Comparison of ENCODE assay signal across 23 cellular contexts in the genomic region with DNA sequence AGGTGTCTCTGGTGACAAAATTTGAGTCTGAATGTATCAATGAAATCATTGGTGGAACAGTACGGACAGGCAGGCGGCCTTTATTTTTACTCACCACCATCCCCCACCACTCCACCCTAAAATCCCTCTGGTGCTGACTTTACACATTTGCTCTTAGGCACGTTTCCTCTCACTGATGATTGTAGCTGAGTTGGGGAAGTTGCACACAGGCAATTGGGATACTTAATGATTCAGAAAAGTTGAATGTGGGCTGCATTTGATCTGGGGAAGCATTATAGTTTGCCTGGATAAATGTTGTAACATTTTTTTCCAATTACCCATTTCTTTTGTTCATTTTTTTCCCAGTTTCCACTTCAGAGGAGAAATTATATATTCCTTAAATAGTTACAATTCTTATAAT.
"Had no signal": no experiment of that assay in that cellular context is flagged by ENCODE, and none has a peak within 500 bp of the region (broad histone marks: within the 10 kb centered on the region; RNA-seq: fewer than 3 reads in every experiment).

No MANE protein-coding gene starts in this region.

- H3K36me3 Mint-ChIP-seq: activated naive CD8-positive, alpha-beta T cell treated with anti-CD3 and anti-CD28 coated beads for 36 hours; natural killer cell treated with Interleukin-12 subunit alpha and Interleukin-12 subunit beta and Interleukin-15 and Interleukin-18, amount 100 ng/mL, for 72 hours; stimulated activated effector memory CD8-positive, alpha-beta T cell treated with anti-CD3 and anti-CD28 coated beads, Interleukin-12 subunit alpha, Interleukin-12 subunit beta, amount 100 ng/mL, for 72 hours had no signal

- H3K4me3 Mint-ChIP-seq: activated naive CD4-positive, alpha-beta T cell treated with anti-CD3 and anti-CD28 coated beads for 36 hours; activated naive CD8-positive, alpha-beta T cell treated with anti-CD3 and anti-CD28 coated beads for 36 hours; natural killer cell treated with Interleukin-12 subunit alpha and Interleukin-12 subunit beta and Interleukin-15 and Interleukin-18, amount 100 ng/mL, for 72 hours; stimulated activated effector memory CD8-positive, alpha-beta T cell treated with anti-CD3 and anti-CD28 coated beads, Interleukin-12 subunit alpha, Interleukin-12 subunit beta, amount 100 ng/mL, for 72 hours; stimulated activated naive CD8-positive, alpha-beta T cell treated with anti-CD3 and anti-CD28 coated beads, Interleukin-15, amount 100 ng/mL, for 72 hours; T-helper 2 cell treated with Interferon-gamma antibody and Interleukin-4, amounts not matched to agents 5 μg/mL and 100 μg/mL, for 36 hours had no signal

- H3K4me1 ChIP-seq: adrenal gland, esophagus muscularis mucosa, right lobe of liver, thyroid gland, upper lobe of left lung had no signal

- H3K36me3 ChIP-seq: adrenal gland, esophagus muscularis mucosa, right lobe of liver, thyroid gland, upper lobe of left lung had no signal

- H3K9me3 ChIP-seq: adrenal gland, esophagus muscularis mucosa, right lobe of liver, thyroid gland, upper lobe of left lung had no signal

- FAIRE-seq: frontal cortex, small intestine had no signal

- DNase-seq: activated CD4-positive, alpha-beta T cell treated with anti-CD3 and anti-CD28 coated beads for 4 hours; activated CD4-positive, alpha-beta T cell treated with anti-CD3 and anti-CD28 coated beads, Interleukin-2, amount 50 U/mL, for 48 hours; activated CD8-positive, alpha-beta memory T cell treated with anti-CD3 and anti-CD28 coated beads for 24 hours; activated effector memory CD4-positive, alpha-beta T cell treated with anti-CD3 and anti-CD28 coated beads, Interleukin-2, amount 50 U/mL, for 16 hours; activated naive CD4-positive, alpha-beta T cell treated with anti-CD3 and anti-CD28 coated beads for 36 hours; activated naive CD8-positive, alpha-beta T cell treated with anti-CD3 and anti-CD28 coated beads for 36 hours; adrenal gland; aorta; caudate nucleus; right lobe of liver; small intestine; stimulated activated CD4-positive, alpha-beta T cell treated with anti-CD3 and anti-CD28 coated beads, Interleukin-4, amount 100 ng/mL, for 24 hours; stimulated activated naive CD8-positive, alpha-beta T cell treated with anti-CD3 and anti-CD28 coated beads, Interleukin-15, amount 100 ng/mL, for 72 hours; T-helper 1 cell; thyroid gland; upper lobe of left lung had no signal

- H3K27ac Mint-ChIP-seq: activated naive CD4-positive, alpha-beta T cell treated with anti-CD3 and anti-CD28 coated beads for 36 hours; activated naive CD8-positive, alpha-beta T cell treated with anti-CD3 and anti-CD28 coated beads for 36 hours; natural killer cell treated with Interleukin-12 subunit alpha and Interleukin-12 subunit beta and Interleukin-15 and Interleukin-18, amount 100 ng/mL, for 72 hours; stimulated activated effector memory CD8-positive, alpha-beta T cell treated with anti-CD3 and anti-CD28 coated beads, Interleukin-12 subunit alpha, Interleukin-12 subunit beta, amount 100 ng/mL, for 72 hours; stimulated activated naive CD8-positive, alpha-beta T cell treated with anti-CD3 and anti-CD28 coated beads, Interleukin-15, amount 100 ng/mL, for 72 hours; T-helper 2 cell treated with Interferon-gamma antibody and Interleukin-4, amounts not matched to agents 5 μg/mL and 100 μg/mL, for 36 hours had no signal

- H3K27me3 Mint-ChIP-seq: activated naive CD8-positive, alpha-beta T cell treated with anti-CD3 and anti-CD28 coated beads for 36 hours; natural killer cell treated with Interleukin-12 subunit alpha and Interleukin-12 subunit beta and Interleukin-15 and Interleukin-18, amount 100 ng/mL, for 72 hours; stimulated activated naive CD8-positive, alpha-beta T cell treated with anti-CD3 and anti-CD28 coated beads, Interleukin-15, amount 100 ng/mL, for 72 hours had no signal

- H3K4me3 ChIP-seq: adrenal gland, esophagus muscularis mucosa, lung, right lobe of liver, thyroid gland, upper lobe of left lung had no signal

- H3K27ac ChIP-seq: adrenal gland, esophagus muscularis mucosa, right lobe of liver, thyroid gland, upper lobe of left lung, VCaP had no signal

- H3K27me3 ChIP-seq: adrenal gland, esophagus muscularis mucosa, right lobe of liver, thyroid gland, upper lobe of left lung had no signal

- H3K4me1 Mint-ChIP-seq: activated naive CD8-positive, alpha-beta T cell treated with anti-CD3 and anti-CD28 coated beads for 36 hours; stimulated activated effector memory CD8-positive, alpha-beta T cell treated with anti-CD3 and anti-CD28 coated beads, Interleukin-12 subunit alpha, Interleukin-12 subunit beta, amount 100 ng/mL, for 72 hours; stimulated activated naive CD8-positive, alpha-beta T cell treated with anti-CD3 and anti-CD28 coated beads, Interleukin-15, amount 100 ng/mL, for 72 hours had no signal
